ENCODE assay signal across 14 cellular contexts in the genomic region with DNA sequence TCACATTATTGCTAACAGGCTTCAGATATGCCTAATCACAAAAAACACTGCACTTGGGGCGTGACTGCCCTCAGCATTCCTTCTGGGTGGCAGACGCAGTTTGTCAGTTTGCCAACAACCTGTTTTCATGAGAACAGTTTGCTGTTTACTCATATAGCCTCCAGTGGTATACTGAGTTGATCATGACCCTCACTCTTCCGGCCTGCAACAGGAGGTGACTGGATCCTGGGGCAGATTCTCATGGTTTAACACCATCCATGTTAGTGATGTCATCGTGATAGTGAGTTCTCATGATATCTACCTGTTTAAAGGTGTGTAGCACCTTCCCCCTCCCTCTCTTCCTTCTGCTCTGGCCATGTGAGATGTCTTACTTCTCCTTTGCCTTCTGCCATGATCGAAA.
DNase-seq lines count a peak whose midpoint lies in the region; ATAC-seq and TF ChIP-seq lines count a peak whose summit lies in the region.
"Had no signal": no experiment of that assay in that cellular context is flagged by ENCODE, and none has a peak within 500 bp of the region (broad histone marks: within the 10 kb centered on the region; RNA-seq: fewer than 3 reads in every experiment).

No MANE protein-coding gene starts in this region.

- no peak for TF ChIP-seq POLR2A in uterus (IDR thresholded peaks at IDR 0.05)

- H3K18ac ChIP-seq in trophoblast cell (ENCODE audit: low read length): no peak overlapping the region

- DNase-seq in M059J (ENCODE audit: low read depth): peak; percentile 12
- DNase-seq in RPMI7951 (ENCODE audit: low read depth): peak; percentile 37
- DNase-seq in epithelial cell of esophagus (ENCODE audit: low read depth): peak; percentile 66
- DNase-seq in trophoblast cell: peak; percentile 44 to 55
- no peak for DNase-seq in hypothalamus (lab: John Stamatoyannopoulos, UW)
- DNase-seq in uterus: no peak
- DNase-seq: ACHN; Calu3; CD4-positive, CD25-positive, alpha-beta regulatory T cell; DMS 273 treated with DMSO at 0.1 percent for 48 hours; GM23248 had no signal

- no peak overlapping the region for H3K4me2 ChIP-seq in trophoblast cell (ENCODE audit: low read length)
- H3K4me2 ChIP-seq: BLaER1 treated with 17β-estradiol and CSF1 and Interleukin-3, amounts not matched to agents 10 nM and 100 nM had no signal

- H4K91ac ChIP-seq in trophoblast cell (ENCODE audit: low read depth, low read length): no peak overlapping the region

- H3K9ac ChIP-seq in trophoblast cell (ENCODE audit: low read length): no peak overlapping the region
- H3K9ac ChIP-seq: BLaER1 treated with 17β-estradiol and CSF1 and Interleukin-3, amounts not matched to agents 10 nM and 100 nM; GM23248 had no signal

- peaks cover 9% of the 10 kb centered on the region for H3K79me1 ChIP-seq in trophoblast cell (ENCODE audit: low read length)

- H2BK120ac ChIP-seq in trophoblast cell (ENCODE audit: insufficient read depth, low read length, poor library complexity): no peak overlapping the region

- no peak overlapping the region for H4K8ac ChIP-seq in trophoblast cell (ENCODE audit: low read depth, low read length)

- no peak overlapping the region for H2BK12ac ChIP-seq in trophoblast cell (ENCODE audit: low read length)

- ATAC-seq in GM19328 (IDR thresholded peaks at IDR 0.05; ENCODE audit: unreplicated experiment): no peak
- ATAC-seq: HCT116 had no signal

- H2AK5ac ChIP-seq in trophoblast cell (ENCODE audit: low read length): no peak overlapping the region

- no peak for TF ChIP-seq CTCF in epithelial cell of esophagus (IDR thresholded peaks at IDR 0.05; ENCODE audit: insufficient read depth, low read depth, low read length, missing control alignments)
- no peak for TF ChIP-seq CTCF in uterus (IDR thresholded peaks at IDR 0.05)

- no peak overlapping the region for H3K4ac ChIP-seq in trophoblast cell (ENCODE audit: low read depth, low read length)

- H4K12ac ChIP-seq in trophoblast cell (ENCODE audit: low read depth, low read length): no peak overlapping the region

- H3K36me3 ChIP-seq in trophoblast cell (ENCODE audit: control insufficient read depth in 1 of 2, insufficient read depth in 2 of 2, low read length in 2 of 2) (peaks cover 0 to 2% of the 10 kb centered on the region in 2 experiments), uterus (no peaks in the 10 kb centered on the region)
- H3K36me3 ChIP-seq: BLaER1 treated with 17β-estradiol and CSF1 and Interleukin-3, amounts not matched to agents 10 nM and 100 nM had no signal

- H2BK5ac ChIP-seq in trophoblast cell (ENCODE audit: low read depth, low read length, poor library complexity): no peak overlapping the region

- H3K79me2 ChIP-seq in trophoblast cell (ENCODE audit: control insufficient read depth, insufficient read depth, low read length, poor library complexity): no peaks in the 10 kb centered on the region

- H3K4me1 ChIP-seq in trophoblast cell (ENCODE audit: control insufficient read depth in 1 of 2, insufficient read depth in 2 of 2, low read length in 2 of 2) (no peaks in the 10 kb centered on the region), uterus (no peaks in the 10 kb centered on the region)
- H3K4me1 ChIP-seq: BLaER1 treated with 17β-estradiol and CSF1 and Interleukin-3, amounts not matched to agents 10 nM and 100 nM had no signal

- H3K27me3 ChIP-seq in trophoblast cell (ENCODE audit: insufficient read depth, low read length) (no peaks in the 10 kb centered on the region), uterus (no peaks in the 10 kb centered on the region)
- H3K27me3 ChIP-seq: BLaER1 treated with 17β-estradiol and CSF1 and Interleukin-3, amounts not matched to agents 10 nM and 100 nM had no signal

- H3K9me3 ChIP-seq in trophoblast cell (ENCODE audit: insufficient read depth, low read depth, low read length) (peaks cover 4% of the 10 kb centered on the region), uterus (no peaks in the 10 kb centered on the region)

- H3K4me3 ChIP-seq in epithelial cell of esophagus (ENCODE audit: low read length): no peak overlapping the region
- H3K4me3 ChIP-seq in trophoblast cell (ENCODE audit: low read depth, low read length): no peak overlapping the region
- H3K4me3 ChIP-seq in uterus: no peak overlapping the region
- H3K4me3 ChIP-seq: BLaER1 treated with 17β-estradiol and CSF1 and Interleukin-3, amounts not matched to agents 10 nM and 100 nM; GM23248 had no signal

- no peak overlapping the region for H3K27ac ChIP-seq in trophoblast cell (ENCODE audit: low read depth, low read length)
- no peak overlapping the region for H3K27ac ChIP-seq in uterus
- H3K27ac ChIP-seq: BLaER1 treated with 17β-estradiol and CSF1 and Interleukin-3, amounts not matched to agents 10 nM and 100 nM; GM23248 had no signal

- H3K23ac ChIP-seq in trophoblast cell (ENCODE audit: low read length): no peak overlapping the region

- intact Hi-C loops in uterus (cut with DNase I; ENCODE audit: low total_unique reads): no loop called here

- no peak overlapping the region for H3K14ac ChIP-seq in trophoblast cell (ENCODE audit: low read length)

- no peak overlapping the region for H2AFZ ChIP-seq in trophoblast cell (ENCODE audit: insufficient read depth, low read length, poor library complexity)
- H2AFZ ChIP-seq: GM23248 had no signal

- no CpG with 5 or more reads among the region's 5 CpGs for WGBS in trophoblast cell (ENCODE audit: extremely low coverage, insufficient coverage, insufficient read length)

Comparison
In these comparisons a context has a peak if more than half of its experiments do, and no peak if none do; other contexts are left out.
1. DNase-seq: peak in M059J (single experiment), RPMI7951 (single experiment), epithelial cell of esophagus (single experiment) and trophoblast cell (2 of 2); none in hypothalamus (0 of 51) and uterus (0 of 2).